In the genomic region with DNA sequence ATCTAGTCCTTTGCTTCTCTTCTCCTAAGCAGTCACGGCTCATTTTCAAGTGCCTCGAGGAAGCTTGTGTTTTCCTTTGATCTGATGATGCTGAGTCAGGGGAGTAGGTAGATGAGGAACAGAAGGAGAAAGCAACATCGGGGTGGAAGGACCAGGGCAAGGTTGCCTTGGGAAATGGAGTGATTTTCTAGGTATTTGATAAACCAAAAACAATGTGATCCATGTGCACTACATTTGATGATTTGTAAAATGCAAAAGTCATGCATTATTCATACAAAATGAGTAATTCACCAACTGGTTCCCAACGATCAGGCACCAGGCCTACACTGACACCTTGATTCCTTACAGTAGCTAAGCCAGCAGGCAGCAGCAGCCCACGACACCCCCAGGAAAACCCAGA, we compare ENCODE assay signal across 19 cellular contexts.
A peak's percentile ranks its signal among the peaks of the same experiment; 100 is the strongest.
DNase-seq lines count a peak whose midpoint lies in the region; ATAC-seq and TF ChIP-seq lines count a peak whose summit lies in the region.
"Had no signal": no experiment of that assay in that cellular context is flagged by ENCODE, and none has a peak within 500 bp of the region (broad histone marks: within the 10 kb centered on the region; RNA-seq: fewer than 3 reads in every experiment).

No MANE protein-coding gene starts in this region.

- H3K4me1 ChIP-seq in DND-41 (ENCODE audit: insufficient read depth, low read length) (peaks cover 64% of the 10 kb centered on the region), KMS-11 (ENCODE audit: low read depth, poor library complexity, severe bottlenecking) (peaks cover 57% of the 10 kb centered on the region), neural progenitor cell (peaks cover 5% of the 10 kb centered on the region), right cardiac atrium (ENCODE audit: control insufficient read depth, insufficient read depth, low read length) (no peaks in the 10 kb centered on the region)
- H3K4me1 ChIP-seq: adrenal gland had no signal

- DNase-seq in DND-41 (peak; percentile 33), amniotic epithelial cell (ENCODE audit: low read depth) (peak; percentile 13), neural progenitor cell (ENCODE audit: low spot score) (no peak), right cardiac atrium (no peak)
- DNase-seq in activated naive CD4-positive, alpha-beta T cell treated with anti-CD3 and anti-CD28 coated beads, Interleukin-2, amount 50 U/mL, for 16 hours: no peak
- DNase-seq in activated T-cell treated with anti-CD3 and anti-CD28 coated beads, Interleukin-2, amount 50 U/mL, for 1 hour: no peak
- DNase-seq: activated CD4-positive, alpha-beta T cell treated with anti-CD3 and anti-CD28 coated beads, Interleukin-2, amount 50 U/mL, for 4 hours; adrenal gland; MG63; NCI-H2029; NCI-H69; spleen; stimulated activated naive B cell treated with anti-CD40 and anti-IgM and Interleukin-4, amounts not matched to agents 10 μg/mL and 1 μg/mL and 100 μg/mL, for 72 hours; trophoblast cell had no signal

- peaks cover 4% of the 10 kb centered on the region for H3K27me3 Mint-ChIP-seq in neural progenitor cell (ENCODE audit: insufficient read depth, low read depth)
- H3K27me3 Mint-ChIP-seq: progenitor cell of endocrine pancreas; stimulated activated naive B cell treated with anti-CD40 and anti-IgM and Interleukin-4, amounts not matched to agents 10 μg/mL and 1 μg/mL and 100 μg/mL, for 72 hours had no signal

- H3K9me3 Mint-ChIP-seq in neural progenitor cell: peaks cover 6% of the 10 kb centered on the region
- H3K9me3 Mint-ChIP-seq: activated T-helper 1 cell treated with anti-CD3 and anti-CD28 coated beads, Interleukin-12 subunit alpha, Interleukin-12 subunit beta, Interleukin-2, Interleukin-4 antibody, amounts not matched to agents 30 ng/mL and 10 ng/mL and 1 ng/mL, durations not matched to agents 14 hours and 24 hours and 36 hours had no signal

- 49% methylated on average over 5 of the region's 5 CpGs for WGBS in right cardiac atrium

- H3K27ac Mint-ChIP-seq in neural progenitor cell: peak overlapping the region; percentile 57
- H3K27ac Mint-ChIP-seq: activated T-helper 1 cell treated with anti-CD3 and anti-CD28 coated beads, Interleukin-12 subunit alpha, Interleukin-12 subunit beta, Interleukin-2, Interleukin-4 antibody, amounts not matched to agents 30 ng/mL and 10 ng/mL and 1 ng/mL, durations not matched to agents 14 hours and 24 hours and 36 hours; progenitor cell of endocrine pancreas; stimulated activated naive B cell treated with anti-CD40 and anti-IgM and Interleukin-4, amounts not matched to agents 10 μg/mL and 1 μg/mL and 100 μg/mL, for 72 hours had no signal

- ATAC-seq in DND-41 (ENCODE audit: insufficient read depth, low read depth): peak; percentile 61
- ATAC-seq in right cardiac atrium: no peak
- no peak for ATAC-seq in GM21381 (IDR thresholded peaks at IDR 0.05; ENCODE audit: unreplicated experiment)
- ATAC-seq: stimulated activated naive B cell treated with anti-CD40 and anti-IgM and Interleukin-4, amounts not matched to agents 10 μg/mL and 1 μg/mL and 100 μg/mL, for 72 hours had no signal

- H3K4me3 Mint-ChIP-seq in neural progenitor cell: no peak overlapping the region
- H3K4me3 Mint-ChIP-seq: activated T-helper 1 cell treated with anti-CD3 and anti-CD28 coated beads, Interleukin-12 subunit alpha, Interleukin-12 subunit beta, Interleukin-2, Interleukin-4 antibody, amounts not matched to agents 30 ng/mL and 10 ng/mL and 1 ng/mL, durations not matched to agents 14 hours and 24 hours and 36 hours; stimulated activated naive B cell treated with anti-CD40 and anti-IgM and Interleukin-4, amounts not matched to agents 10 μg/mL and 1 μg/mL and 100 μg/mL, for 72 hours had no signal

- H3K9ac ChIP-seq in DND-41 (ENCODE audit: low read depth, low read length) (peak overlapping the region; percentile 13; the same call in 1 of the 2 replicates), KMS-11 (peak overlapping the region; percentile 15; the same call in 1 of the 2 replicates), neural progenitor cell (no peak overlapping the region)

- H3K79me2 ChIP-seq in DND-41 (ENCODE audit: insufficient read depth, low read length): no peaks in the 10 kb centered on the region
- no peaks in the 10 kb centered on the region for H3K79me2 ChIP-seq in KMS-11 (ENCODE audit: insufficient read depth, low read depth)
- no peaks in the 10 kb centered on the region for H3K79me2 ChIP-seq in neural progenitor cell (ENCODE audit: low read depth)

- intact Hi-C loops in right cardiac atrium (cut with DNase I): no loop called here

- H3K4me2 ChIP-seq in DND-41 (ENCODE audit: insufficient read depth, low read length) (peak overlapping the region; percentile 10), KMS-11 (peak overlapping the region; percentile 44), neural progenitor cell (no peak overlapping the region)

- TF ChIP-seq CTCF in DND-41 (IDR thresholded peaks at IDR 0.05; ENCODE audit: borderline replicate concordance, extremely low read depth, low read length, poor library complexity, severe bottlenecking): no peak
- TF ChIP-seq CTCF in KMS-11 (conservative IDR thresholded peaks at IDR 0.05; ENCODE audit: low read depth, low read length): no peak
- TF ChIP-seq CTCF in neural progenitor cell (IDR thresholded peaks at IDR 0.05): no peak

- no peak overlapping the region for H3K4me3 ChIP-seq in DND-41 (ENCODE audit: low read depth in 1 of 2, low read length in 2 of 2)
- no peak overlapping the region for H3K4me3 ChIP-seq in KMS-11 (IDR thresholded peaks at IDR 0.05; ENCODE audit: insufficient read depth, low read depth, low read length)
- H3K4me3 ChIP-seq in neural progenitor cell: no peak overlapping the region
- no peak overlapping the region for H3K4me3 ChIP-seq in right cardiac atrium (ENCODE audit: low read length)
- H3K4me3 ChIP-seq: adrenal gland, MG63, spleen had no signal

- H4K20me1 ChIP-seq in DND-41 (ENCODE audit: insufficient read depth, low read length) (no peaks in the 10 kb centered on the region), KMS-11 (ENCODE audit: insufficient read depth) (no peaks in the 10 kb centered on the region), neural progenitor cell (ENCODE audit: low read depth) (no peaks in the 10 kb centered on the region)

- H3K27me3 ChIP-seq in DND-41 (ENCODE audit: insufficient read depth, low read length, poor library complexity): no peaks in the 10 kb centered on the region
- H3K27me3 ChIP-seq in KMS-11 (ENCODE audit: insufficient read depth, low read depth): no peaks in the 10 kb centered on the region
- H3K27me3 ChIP-seq in neural progenitor cell: no peaks in the 10 kb centered on the region
- H3K27me3 ChIP-seq in right cardiac atrium (ENCODE audit: control insufficient read depth, insufficient read depth): no peaks in the 10 kb centered on the region
- H3K27me3 ChIP-seq: adrenal gland, MG63, spleen had no signal

- H2AFZ ChIP-seq in DND-41 (ENCODE audit: low read depth, low read length) (no peak overlapping the region), KMS-11 (ENCODE audit: low read depth) (peak overlapping the region; percentile 38; the same call in 1 of the 2 replicates), neural progenitor cell (replicated peaks) (no peak overlapping the region)

- H3K36me3 ChIP-seq in DND-41 (ENCODE audit: insufficient read depth, low read length) (no peaks in the 10 kb centered on the region), KMS-11 (ENCODE audit: insufficient read depth) (no peaks in the 10 kb centered on the region), neural progenitor cell (no peaks in the 10 kb centered on the region)
- H3K36me3 ChIP-seq: adrenal gland, MG63, spleen had no signal

- peaks cover 36% of the 10 kb centered on the region for H3K4me1 Mint-ChIP-seq in neural progenitor cell

- H3K36me3 Mint-ChIP-seq in neural progenitor cell: no peaks in the 10 kb centered on the region

- H3K27ac ChIP-seq in DND-41 (ENCODE audit: low read length) (peak overlapping the region; percentile 72), KMS-11 (peak overlapping the region; percentile 53), neural progenitor cell (no peak overlapping the region), right cardiac atrium (ENCODE audit: low read length) (no peak overlapping the region)
- H3K27ac ChIP-seq: adrenal gland, C4-2B, spleen had no signal

- H3F3A ChIP-seq in neural progenitor cell (ENCODE audit: low read depth): no peaks in the 10 kb centered on the region

- H3K9me3 ChIP-seq in DND-41 (ENCODE audit: insufficient read depth, low read length, severe bottlenecking) (no peaks in the 10 kb centered on the region), neural progenitor cell (ENCODE audit: low read depth) (no peaks in the 10 kb centered on the region), right cardiac atrium (ENCODE audit: control insufficient read depth, low read length) (no peaks in the 10 kb centered on the region)
- H3K9me3 ChIP-seq: adrenal gland, MG63, spleen had no signal

Comparison
In these comparisons a context has a peak if more than half of its experiments do, and no peak if none do; other contexts are left out.
1. DNase-seq: peak in DND-41 (single experiment) and amniotic epithelial cell (single experiment); none in neural progenitor cell (single experiment), activated naive CD4-positive, alpha-beta T cell treated with anti-CD3 and anti-CD28 coated beads, Interleukin-2, amount 50 U/mL, for 16 hours (single experiment), right cardiac atrium (0 of 3) and activated T-cell treated with anti-CD3 and anti-CD28 coated beads, Interleukin-2, amount 50 U/mL, for 1 hour (single experiment).
2. H3K27ac ChIP-seq: peak in DND-41 (single experiment) and KMS-11 (single experiment); none in neural progenitor cell (single experiment) and right cardiac atrium (single experiment).